Comparison of ENCODE assay signal across 27 cellular contexts in the genomic region with DNA sequence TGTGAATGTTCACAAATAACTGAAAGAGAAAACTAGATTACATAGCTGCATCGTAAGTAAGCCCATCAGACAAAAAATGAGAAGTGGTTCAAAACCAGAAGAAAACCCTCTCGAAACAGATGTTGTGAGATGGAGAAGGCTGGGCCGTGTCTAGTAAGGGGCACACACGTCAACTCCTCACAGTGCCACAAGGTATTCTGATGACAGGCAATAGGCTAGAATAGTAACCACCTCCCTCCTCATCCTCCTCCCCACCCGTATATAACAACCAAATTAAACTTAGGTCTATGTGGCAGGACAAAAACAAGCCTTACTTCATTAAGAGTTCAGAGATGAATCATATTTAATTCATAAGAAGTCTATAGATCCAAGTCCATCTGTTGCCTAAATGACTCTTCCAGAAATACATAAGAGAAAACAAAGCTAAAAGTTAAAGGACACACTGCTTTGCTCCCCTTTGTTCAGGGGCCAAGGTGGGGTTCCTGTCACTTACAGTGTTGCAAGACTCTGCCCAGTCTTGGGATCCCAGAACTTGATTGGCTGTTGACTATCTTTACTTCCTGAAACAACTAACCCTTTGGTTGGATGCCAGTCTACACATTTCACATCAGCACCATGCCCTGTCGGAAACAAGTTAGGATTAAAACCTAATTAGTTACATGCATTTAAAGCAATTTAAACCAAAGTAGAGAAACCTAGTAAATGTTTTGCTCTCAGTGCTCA. TPM values are rescaled to one million over a fixed set of nuclear protein-coding genes. Genes with fewer than 3 reads are reported as not detected.
DNase-seq lines count a peak whose midpoint lies in the region; ATAC-seq, FAIRE-seq and TF ChIP-seq lines count a peak whose summit lies in the region.
"Had no signal": no experiment of that assay in that cellular context is flagged by ENCODE, and none has a peak within 500 bp of the region (broad histone marks: within the 10 kb centered on the region; RNA-seq: fewer than 3 reads in every experiment).

No MANE protein-coding gene starts in this region.

- peak; percentile 38 for FAIRE-seq in GM12891 (lab: Jason Lieb, UNC)
- FAIRE-seq: H1 had no signal

- H3K36me3 Mint-ChIP-seq in activated naive CD4-positive, alpha-beta T cell treated with anti-CD3 and anti-CD28 coated beads for 36 hours (ENCODE audit: low read depth) = peaks cover 26% of the 10 kb centered on the region

- CTCF ChIA-PET in activated naive CD4-positive, alpha-beta T cell treated with anti-CD3 and anti-CD28 coated beads for 36 hours (lab: Charles Lee) = no interaction called here

- ATAC-seq in left ventricle myocardium superior (peak; percentile 54), GM19463 (IDR thresholded peaks at IDR 0.05; ENCODE audit: unreplicated experiment) (no peak), HG02840 (IDR thresholded peaks at IDR 0.05; ENCODE audit: low FRiP score, unreplicated experiment) (no peak), GM21447 (IDR thresholded peaks at IDR 0.05; ENCODE audit: unreplicated experiment) (no peak)
- ATAC-seq: HCT116 had no signal

- no peaks in the 10 kb centered on the region for H3K27me3 Mint-ChIP-seq in activated naive CD4-positive, alpha-beta T cell treated with anti-CD3 and anti-CD28 coated beads for 36 hours (ENCODE audit: low read depth)

- no peak overlapping the region for H3K4me3 Mint-ChIP-seq in activated naive CD4-positive, alpha-beta T cell treated with anti-CD3 and anti-CD28 coated beads for 36 hours
- H3K4me3 Mint-ChIP-seq: CD14-positive monocyte had no signal

- DNase-seq in activated naive CD4-positive, alpha-beta T cell treated with anti-CD3 and anti-CD28 coated beads for 36 hours = no peak
- DNase-seq in activated naive CD4-positive, alpha-beta T cell treated with Interleukin-2 at 50 U/mL for 16 hours = no peak
- no peak for DNase-seq in GM12891 (ENCODE audit: insufficient read length, low spot score)
- peak; percentile 38 for DNase-seq in MV-4-11 (lab: John Stamatoyannopoulos, UW)
- DNase-seq in left ventricle myocardium superior = no peak
- DNase-seq: 8988T; ACHN; BE2C; Calu3; DMS79 treated with DMSO at 0.1 percent for 48 hours; GF-D8; IMR-90; KG1; MG63; NCI-H2029; NCI-H446; NCI-H524 treated with DMSO at 0.1 percent for 48 hours; NCI-H774; NK-92 treated with Interleukin-12 subunit alpha and Interleukin-12 subunit beta, amount 100 ng/mL, for 24 hours; PC-9; SHP77 treated with DMSO at 0.1 percent for 48 hours had no signal

- intact Hi-C loops in activated naive CD4-positive, alpha-beta T cell treated with anti-CD3 and anti-CD28 coated beads for 36 hours (cut with micrococcal nuclease) = no loop called here
- intact Hi-C loops in left ventricle myocardium superior (cut with micrococcal nuclease) = no loop called here

- peaks cover 8% of the 10 kb centered on the region for H3K4me1 Mint-ChIP-seq in activated naive CD4-positive, alpha-beta T cell treated with anti-CD3 and anti-CD28 coated beads for 36 hours (ENCODE audit: low read depth)

- H3K9me3 Mint-ChIP-seq in activated naive CD4-positive, alpha-beta T cell treated with anti-CD3 and anti-CD28 coated beads for 36 hours = no peaks in the 10 kb centered on the region
- H3K9me3 Mint-ChIP-seq: CD14-positive monocyte had no signal

- H3K27ac Mint-ChIP-seq in activated naive CD4-positive, alpha-beta T cell treated with anti-CD3 and anti-CD28 coated beads for 36 hours = peak overlapping the region; percentile 31

- TF ChIP-seq POLR2A in GM12891 (IDR thresholded peaks at IDR 0.05; ENCODE audit: low read depth, low read length) = no peak

TF ChIP-seq in GM12891, 5 proteins besides CTCF, POLR2A, EP300 and RAD21:
- no peak for TF ChIP-seq PAX5 (IDR thresholded peaks at IDR 0.05; ENCODE audit: insufficient read depth, low read length, severe bottlenecking)
- no peak for TF ChIP-seq SPI1 (IDR thresholded peaks at IDR 0.05; ENCODE audit: low read depth, low read length)
- TF ChIP-seq POLR2AphosphoS5 (IDR thresholded peaks at IDR 0.05; ENCODE audit: low read depth, low read length) = no peak
- no peak for TF ChIP-seq POU2F2 (IDR thresholded peaks at IDR 0.05; ENCODE audit: low read depth, low read length)
- TF ChIP-seq TAF1 (IDR thresholded peaks at IDR 0.05; ENCODE audit: low read depth, low read length) = no peak

RNA-seq across cellular contexts. Expression of gene SFT2D3, which starts 25.0 kb away (rescaled TPM):
- total RNA-seq in activated naive CD4-positive, alpha-beta T cell treated with anti-CD3 and anti-CD28 coated beads for 36 hours = 1 to 10 TPM; 3.1 to 3.3 TPM
- polyA plus RNA-seq in GM12891 (2012; ENCODE audit: low read depth, missing spikeins) = not detected
- 3.1 TPM for total RNA-seq in left ventricle myocardium superior

RNA-seq across cellular contexts. Expression of gene LIMS2, which starts 51.0 kb away (rescaled TPM):
- 10 to 100 TPM; 14.6 to 15.5 TPM for total RNA-seq in activated naive CD4-positive, alpha-beta T cell treated with anti-CD3 and anti-CD28 coated beads for 36 hours
- polyA plus RNA-seq in GM12891 (2012; ENCODE audit: low read depth, missing spikeins) = 1.5 TPM
- total RNA-seq in left ventricle myocardium superior = 274 TPM

Comparison
In these comparisons a context has a peak if more than half of its experiments do, and no peak if none do; other contexts are left out.
1. RNA of gene LIMS2, which starts 51.0 kb away (total RNA-seq): 274 TPM in left ventricle myocardium superior (single experiment); 14.6 to 15.5 TPM in activated naive CD4-positive, alpha-beta T cell treated with anti-CD3 and anti-CD28 coated beads for 36 hours; every median in the first group is over 10 times any median in the second.